Comparison of ENCODE assay signal across 1 cellular context in genomic region chr6:145070791-145071190, GRCh38.
TF ChIP-seq lines count a peak whose summit lies in the region.

No MANE protein-coding gene starts in this region.

TF ChIP-seq in IMR-90, 13 proteins besides CTCF, POLR2A, EP300 and RAD21 (continued from another document):
- TF ChIP-seq RCOR1 (IDR thresholded peaks at IDR 0.05; ENCODE audit: insufficient replicate concordance, low read length) (no peak), MAFK (IDR thresholded peaks at IDR 0.05; ENCODE audit: low read depth, low read length) (no peak)
